Comparison of ENCODE assay signal across 1 cellular context in genomic region chr6:157119502-157120027, GRCh38.
TF ChIP-seq lines count a peak whose summit lies in the region.

No MANE protein-coding gene starts in this region.

TF ChIP-seq in HepG2, 621 proteins besides CTCF, POLR2A, EP300 and RAD21 (continued from another document):
- TF ChIP-seq ATF4 (CRISPR knock-in tag; IDR thresholded peaks at IDR 0.05), result no peak
